Comparison of ENCODE assay signal across 1 cellular context in genomic region chr6:28080631-28081485, GRCh38.
TF ChIP-seq lines count a peak whose summit lies in the region.

No MANE protein-coding gene starts in this region.

TF ChIP-seq in HepG2, 621 proteins besides CTCF, POLR2A, EP300 and RAD21 (continued from another document and continues in another):
- no peak for TF ChIP-seq KIAA2018 (CRISPR knock-in tag; IDR thresholded peaks at IDR 0.05; ENCODE audit: borderline replicate concordance)
- peak; percentile 71; the same call in 1 of the 2 replicates for TF ChIP-seq ZC3H4 (CRISPR knock-in tag; IDR thresholded peaks at IDR 0.05; ENCODE audit: borderline replicate concordance)
- TF ChIP-seq BORCS8-MEF2B (CRISPR knock-in tag; IDR thresholded peaks at IDR 0.05), result peak; percentile 94
- peak; percentile 98 for TF ChIP-seq ZHX1 (CRISPR knock-in tag; IDR thresholded peaks at IDR 0.05; ENCODE audit: low read depth)
- TF ChIP-seq FOSL2 (CRISPR knock-in tag; IDR thresholded peaks at IDR 0.05), result peak; percentile 80
- TF ChIP-seq ZNF724P (CRISPR knock-in tag; IDR thresholded peaks at IDR 0.05; ENCODE audit: borderline replicate concordance), result peak; percentile 20; the same call in 1 of the 2 replicates
- TF ChIP-seq ZNF274 (CRISPR knock-in tag; IDR thresholded peaks at IDR 0.05), result peak; percentile 83
- no peak for TF ChIP-seq TCF7L2 (IDR thresholded peaks at IDR 0.05; ENCODE audit: low read depth, low read length)
- 0 out of 2 replicates have a peak, but pooled peaks have one; percentile 35 for TF ChIP-seq MLX (CRISPR knock-in tag; IDR thresholded peaks at IDR 0.05)
- TF ChIP-seq ZNF441 (CRISPR knock-in tag; IDR thresholded peaks at IDR 0.05; ENCODE audit: borderline replicate concordance), result peak; percentile 63; the same call in 1 of the 2 replicates
- TF ChIP-seq ZNF513 (CRISPR knock-in tag; conservative IDR thresholded peaks at IDR 0.05), result 0 out of 2 replicates have a peak, but pooled peaks have one; percentile 74
- peak; percentile 84 for TF ChIP-seq DBP (CRISPR knock-in tag; IDR thresholded peaks at IDR 0.05; ENCODE audit: not compliant biosample characterization)
- no peak for TF ChIP-seq RORA (CRISPR knock-in tag; IDR thresholded peaks at IDR 0.05)
- TF ChIP-seq ZNF30 (CRISPR knock-in tag; IDR thresholded peaks at IDR 0.05), result peak; percentile 83; the same call in 1 of the 2 replicates
- TF ChIP-seq KDM2A (CRISPR knock-in tag; IDR thresholded peaks at IDR 0.05; ENCODE audit: borderline replicate concordance, low read depth), result peak; percentile 98
- TF ChIP-seq NFYC (CRISPR knock-in tag; IDR thresholded peaks at IDR 0.05), result peak; percentile 52; the same call in 1 of the 2 replicates
- peak; percentile 78; the same call in 1 of the 2 replicates for TF ChIP-seq ZNF24 (IDR thresholded peaks at IDR 0.05)
- peak; percentile 91; the same call in 1 of the 2 replicates for TF ChIP-seq ZSCAN20 (CRISPR knock-in tag; IDR thresholded peaks at IDR 0.05; ENCODE audit: borderline replicate concordance)
- peak; percentile 85 for TF ChIP-seq HMG20B (CRISPR knock-in tag; conservative IDR thresholded peaks at IDR 0.05)
- TF ChIP-seq ATAD3A (CRISPR knock-in tag; IDR thresholded peaks at IDR 0.05), result no peak
- no peak for TF ChIP-seq ZNF292 (CRISPR knock-in tag; IDR thresholded peaks at IDR 0.05; ENCODE audit: borderline replicate concordance, low read depth)
- TF ChIP-seq ZNF501 (CRISPR knock-in tag; IDR thresholded peaks at IDR 0.05), result peak; percentile 98
- peak; percentile 79 for TF ChIP-seq ZNF687 (CRISPR knock-in tag; IDR thresholded peaks at IDR 0.05)
- TF ChIP-seq SAFB2 (CRISPR knock-in tag; IDR thresholded peaks at IDR 0.05; ENCODE audit: borderline replicate concordance, low read depth), result peak; percentile 77; the same call in 1 of the 2 replicates
- peak; percentile 66 for TF ChIP-seq NRL (CRISPR knock-in tag; IDR thresholded peaks at IDR 0.05; ENCODE audit: borderline replicate concordance)
- no peak for TF ChIP-seq BHLHE40 (IDR thresholded peaks at IDR 0.05; ENCODE audit: low read length)
- peak; percentile 59 for TF ChIP-seq ZNF891 (CRISPR knock-in tag; IDR thresholded peaks at IDR 0.05)
- TF ChIP-seq HDAC2 (CRISPR knock-in tag; IDR thresholded peaks at IDR 0.05), result peak; percentile 98
- peak; percentile 95 for TF ChIP-seq ZNF781 (CRISPR knock-in tag; IDR thresholded peaks at IDR 0.05; ENCODE audit: borderline replicate concordance, not compliant biosample characterization)
- no peak for TF ChIP-seq ZNF253 (CRISPR knock-in tag; IDR thresholded peaks at IDR 0.05; ENCODE audit: borderline replicate concordance)
- TF ChIP-seq ZNF652 (CRISPR knock-in tag; IDR thresholded peaks at IDR 0.05; ENCODE audit: borderline replicate concordance, low read depth), result peak; percentile 70; the same call in 1 of the 2 replicates
- peak; percentile 98 for TF ChIP-seq SPEN (CRISPR knock-in tag; IDR thresholded peaks at IDR 0.05; ENCODE audit: low read depth)
- TF ChIP-seq CREM (IDR thresholded peaks at IDR 0.05), result peak; percentile 99
- TF ChIP-seq CREM (CRISPR knock-in tag; IDR thresholded peaks at IDR 0.05), result peak; percentile 77
- TF ChIP-seq HOXA3 (CRISPR knock-in tag; IDR thresholded peaks at IDR 0.05), result peak; percentile 98
- 0 out of 2 replicates have a peak, but pooled peaks have one; percentile 82 for TF ChIP-seq ZNF557 (CRISPR knock-in tag; IDR thresholded peaks at IDR 0.05)
- peak; percentile 98 for TF ChIP-seq NCOA1 (CRISPR knock-in tag; IDR thresholded peaks at IDR 0.05)
- TF ChIP-seq MAFG (CRISPR knock-in tag; IDR thresholded peaks at IDR 0.05), result no peak
- peak; percentile 80 for TF ChIP-seq TFDP1 (CRISPR knock-in tag; IDR thresholded peaks at IDR 0.05; ENCODE audit: borderline replicate concordance)
- no peak for TF ChIP-seq NFIB (CRISPR knock-in tag; IDR thresholded peaks at IDR 0.05; ENCODE audit: borderline replicate concordance)
- peak; percentile 99 for TF ChIP-seq ZNF784 (CRISPR knock-in tag; IDR thresholded peaks at IDR 0.05; ENCODE audit: borderline replicate concordance)
- 0 out of 2 replicates have a peak, but pooled peaks have one; percentile 53 for TF ChIP-seq ARNTL (CRISPR knock-in tag; IDR thresholded peaks at IDR 0.05)
- TF ChIP-seq ZNF350 (CRISPR knock-in tag; IDR thresholded peaks at IDR 0.05; ENCODE audit: borderline replicate concordance, low read depth), result peak; percentile 98
